9 cellular contexts compared by ENCODE assay signal in the genomic region with DNA sequence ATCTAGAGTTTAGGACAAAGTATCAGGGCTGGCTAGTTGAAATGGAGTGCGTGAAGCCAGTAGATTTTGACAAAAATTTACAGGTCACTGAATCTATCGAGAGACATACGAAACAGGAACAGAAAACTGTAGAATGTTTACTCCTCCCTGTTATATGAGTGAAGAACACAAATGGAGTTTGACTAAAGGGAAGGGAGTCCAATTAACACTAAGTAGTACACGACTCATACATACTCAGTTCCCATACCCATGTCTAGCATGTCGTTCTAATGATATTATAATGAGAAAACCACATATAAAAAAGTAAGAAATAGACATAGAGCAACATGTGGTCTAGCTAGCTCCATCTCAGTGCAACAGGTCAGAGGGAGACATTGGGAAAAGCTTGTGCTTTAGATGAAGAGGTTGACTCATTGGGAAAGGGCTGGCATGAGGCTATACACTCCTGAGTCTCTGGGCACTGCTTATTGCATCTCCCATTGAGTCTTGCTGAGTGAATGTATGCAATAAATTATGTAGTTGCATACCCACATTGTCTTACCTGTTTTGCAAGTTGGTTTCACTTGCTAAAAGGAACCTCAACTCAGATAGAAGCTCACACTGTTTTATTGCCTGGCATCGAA. TPM values are rescaled to one million over a fixed set of nuclear protein-coding genes. Genes with fewer than 3 reads are reported as not detected.
DNase-seq lines count a peak whose midpoint lies in the region; ATAC-seq, FAIRE-seq and TF ChIP-seq lines count a peak whose summit lies in the region.
"Had no signal": no experiment of that assay in that cellular context is flagged by ENCODE, and none has a peak within 500 bp of the region (broad histone marks: within the 10 kb centered on the region; RNA-seq: fewer than 3 reads in every experiment).

No MANE protein-coding gene starts in this region.

- TF ChIP-seq CTCF in D721Med (IDR thresholded peaks at IDR 0.05; ENCODE audit: insufficient read depth, missing control alignments): no peak

- FAIRE-seq in D721Med (lab: Jason Lieb, UNC): no peak

- no peak for DNase-seq in superior temporal gyrus (ENCODE audit: extremely low spot score)
- DNase-seq in D721Med (ENCODE audit: insufficient read length, low spot score): no peak
- no peak for DNase-seq in DMS 273 (lab: John Stamatoyannopoulos, UW; ENCODE audit: unreplicated experiment)
- DNase-seq in stimulated activated CD4-positive, alpha-beta T cell treated with anti-CD3 and anti-CD28 coated beads, Interleukin-4, amount 100 ng/mL, for 1 hour: no peak
- DNase-seq: NCI-H1694 had no signal

- ATAC-seq in GM18499 (IDR thresholded peaks at IDR 0.05; ENCODE audit: insufficient read depth, unreplicated experiment): peak; percentile 64
- ATAC-seq in GM21367 (IDR thresholded peaks at IDR 0.05; ENCODE audit: unreplicated experiment): peak; percentile 81
- peak; percentile 45 for ATAC-seq in HG03196 (IDR thresholded peaks at IDR 0.05; ENCODE audit: unreplicated experiment)
- peak; percentile 45 for ATAC-seq in esophagus mucosa

RNA-seq across cellular contexts. Expression of gene CD44, which starts 43.5 kb away (rescaled TPM):
- total RNA-seq in esophagus mucosa: 814 TPM
